1 cellular context compared by ENCODE assay signal in the genomic region with DNA sequence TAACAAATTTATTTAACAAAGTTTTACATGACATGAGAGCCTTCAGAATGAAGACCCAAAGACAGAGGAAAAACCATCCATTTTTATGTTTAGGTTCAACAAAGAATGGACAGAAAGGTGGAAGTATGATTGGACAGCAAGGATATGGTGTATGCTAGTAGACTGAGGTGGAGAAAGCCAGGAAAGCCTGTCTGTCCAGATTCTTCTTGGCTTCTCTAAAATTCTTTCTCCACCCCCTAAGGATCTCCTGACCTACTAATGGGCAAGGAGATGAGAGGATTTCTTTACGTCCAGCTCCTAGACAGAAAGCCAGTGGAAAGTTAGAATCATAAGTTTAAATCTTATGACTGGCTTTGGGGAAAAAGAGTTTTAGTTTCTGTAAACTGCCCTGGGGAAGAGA.
TF ChIP-seq lines count a peak whose summit lies in the region.

No MANE protein-coding gene starts in this region.

TF ChIP-seq in GM23338, 12 proteins besides CTCF, POLR2A, EP300 and RAD21 (continued from another document):
- TF ChIP-seq, protein P1, sequence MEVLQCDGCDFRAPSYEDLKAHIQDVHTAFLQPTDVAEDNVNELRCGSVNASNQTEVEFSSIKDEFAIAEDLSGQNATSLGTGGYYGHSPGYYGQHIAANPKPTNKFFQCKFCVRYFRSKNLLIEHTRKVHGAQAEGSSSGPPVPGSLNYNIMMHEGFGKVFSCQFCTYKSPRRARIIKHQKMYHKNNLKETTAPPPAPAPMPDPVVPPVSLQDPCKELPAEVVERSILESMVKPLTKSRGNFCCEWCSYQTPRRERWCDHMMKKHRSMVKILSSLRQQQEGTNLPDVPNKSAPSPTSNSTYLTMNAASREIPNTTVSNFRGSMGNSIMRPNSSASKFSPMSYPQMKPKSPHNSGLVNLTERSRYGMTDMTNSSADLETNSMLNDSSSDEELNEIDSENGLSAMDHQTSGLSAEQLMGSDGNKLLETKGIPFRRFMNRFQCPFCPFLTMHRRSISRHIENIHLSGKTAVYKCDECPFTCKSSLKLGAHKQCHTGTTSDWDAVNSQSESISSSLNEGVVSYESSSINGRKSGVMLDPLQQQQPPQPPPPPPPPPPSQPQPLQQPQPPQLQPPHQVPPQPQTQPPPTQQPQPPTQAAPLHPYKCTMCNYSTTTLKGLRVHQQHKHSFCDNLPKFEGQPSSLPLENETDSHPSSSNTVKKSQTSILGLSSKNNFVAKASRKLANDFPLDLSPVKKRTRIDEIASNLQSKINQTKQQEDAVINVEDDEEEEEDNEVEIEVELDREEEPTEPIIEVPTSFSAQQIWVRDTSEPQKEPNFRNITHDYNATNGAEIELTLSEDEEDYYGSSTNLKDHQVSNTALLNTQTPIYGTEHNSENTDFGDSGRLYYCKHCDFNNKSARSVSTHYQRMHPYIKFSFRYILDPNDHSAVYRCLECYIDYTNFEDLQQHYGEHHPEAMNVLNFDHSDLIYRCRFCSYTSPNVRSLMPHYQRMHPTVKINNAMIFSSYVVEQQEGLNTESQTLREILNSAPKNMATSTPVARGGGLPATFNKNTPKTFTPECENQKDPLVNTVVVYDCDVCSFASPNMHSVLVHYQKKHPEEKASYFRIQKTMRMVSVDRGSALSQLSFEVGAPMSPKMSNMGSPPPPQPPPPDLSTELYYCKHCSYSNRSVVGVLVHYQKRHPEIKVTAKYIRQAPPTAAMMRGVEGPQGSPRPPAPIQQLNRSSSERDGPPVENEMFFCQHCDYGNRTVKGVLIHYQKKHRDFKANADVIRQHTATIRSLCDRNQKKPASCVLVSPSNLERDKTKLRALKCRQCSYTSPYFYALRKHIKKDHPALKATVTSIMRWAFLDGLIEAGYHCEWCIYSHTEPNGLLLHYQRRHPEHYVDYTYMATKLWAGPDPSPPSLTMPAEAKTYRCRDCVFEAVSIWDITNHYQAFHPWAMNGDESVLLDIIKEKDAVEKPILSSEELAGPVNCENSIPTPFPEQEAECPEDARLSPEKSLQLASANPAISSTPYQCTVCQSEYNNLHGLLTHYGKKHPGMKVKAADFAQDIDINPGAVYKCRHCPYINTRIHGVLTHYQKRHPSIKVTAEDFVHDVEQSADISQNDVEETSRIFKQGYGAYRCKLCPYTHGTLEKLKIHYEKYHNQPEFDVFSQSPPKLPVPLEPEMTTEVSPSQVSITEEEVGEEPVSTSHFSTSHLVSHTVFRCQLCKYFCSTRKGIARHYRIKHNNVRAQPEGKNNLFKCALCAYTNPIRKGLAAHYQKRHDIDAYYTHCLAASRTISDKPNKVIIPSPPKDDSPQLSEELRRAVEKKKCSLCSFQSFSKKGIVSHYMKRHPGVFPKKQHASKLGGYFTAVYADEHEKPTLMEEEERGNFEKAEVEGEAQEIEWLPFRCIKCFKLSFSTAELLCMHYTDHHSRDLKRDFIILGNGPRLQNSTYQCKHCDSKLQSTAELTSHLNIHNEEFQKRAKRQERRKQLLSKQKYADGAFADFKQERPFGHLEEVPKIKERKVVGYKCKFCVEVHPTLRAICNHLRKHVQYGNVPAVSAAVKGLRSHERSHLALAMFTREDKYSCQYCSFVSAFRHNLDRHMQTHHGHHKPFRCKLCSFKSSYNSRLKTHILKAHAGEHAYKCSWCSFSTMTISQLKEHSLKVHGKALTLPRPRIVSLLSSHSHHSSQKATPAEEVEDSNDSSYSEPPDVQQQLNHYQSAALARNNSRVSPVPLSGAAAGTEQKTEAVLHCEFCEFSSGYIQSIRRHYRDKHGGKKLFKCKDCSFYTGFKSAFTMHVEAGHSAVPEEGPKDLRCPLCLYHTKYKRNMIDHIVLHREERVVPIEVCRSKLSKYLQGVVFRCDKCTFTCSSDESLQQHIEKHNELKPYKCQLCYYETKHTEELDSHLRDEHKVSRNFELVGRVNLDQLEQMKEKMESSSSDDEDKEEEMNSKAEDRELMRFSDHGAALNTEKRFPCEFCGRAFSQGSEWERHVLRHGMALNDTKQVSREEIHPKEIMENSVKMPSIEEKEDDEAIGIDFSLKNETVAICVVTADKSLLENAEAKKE (CRISPR knock-in tag; IDR thresholded peaks at IDR 0.05), result no peak
- no peak for TF ChIP-seq CREB1 (CRISPR knock-in tag; IDR thresholded peaks at IDR 0.05; ENCODE audit: low read depth)
- TF ChIP-seq ZNF114 (CRISPR knock-in tag; IDR thresholded peaks at IDR 0.05), result no peak
- TF ChIP-seq NANOG (IDR thresholded peaks at IDR 0.05; ENCODE audit: borderline replicate concordance), result no peak
- TF ChIP-seq ZNF331 (CRISPR knock-in tag; IDR thresholded peaks at IDR 0.05; ENCODE audit: low read depth), result no peak
- TF ChIP-seq, protein P2, sequence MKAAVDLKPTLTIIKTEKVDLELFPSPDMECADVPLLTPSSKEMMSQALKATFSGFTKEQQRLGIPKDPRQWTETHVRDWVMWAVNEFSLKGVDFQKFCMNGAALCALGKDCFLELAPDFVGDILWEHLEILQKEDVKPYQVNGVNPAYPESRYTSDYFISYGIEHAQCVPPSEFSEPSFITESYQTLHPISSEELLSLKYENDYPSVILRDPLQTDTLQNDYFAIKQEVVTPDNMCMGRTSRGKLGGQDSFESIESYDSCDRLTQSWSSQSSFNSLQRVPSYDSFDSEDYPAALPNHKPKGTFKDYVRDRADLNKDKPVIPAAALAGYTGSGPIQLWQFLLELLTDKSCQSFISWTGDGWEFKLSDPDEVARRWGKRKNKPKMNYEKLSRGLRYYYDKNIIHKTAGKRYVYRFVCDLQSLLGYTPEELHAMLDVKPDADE (IDR thresholded peaks at IDR 0.05), result no peak
- TF ChIP-seq JUNB (IDR thresholded peaks at IDR 0.05; ENCODE audit: unreplicated experiment), result no peak
